9 cellular contexts compared by ENCODE assay signal in the genomic region with DNA sequence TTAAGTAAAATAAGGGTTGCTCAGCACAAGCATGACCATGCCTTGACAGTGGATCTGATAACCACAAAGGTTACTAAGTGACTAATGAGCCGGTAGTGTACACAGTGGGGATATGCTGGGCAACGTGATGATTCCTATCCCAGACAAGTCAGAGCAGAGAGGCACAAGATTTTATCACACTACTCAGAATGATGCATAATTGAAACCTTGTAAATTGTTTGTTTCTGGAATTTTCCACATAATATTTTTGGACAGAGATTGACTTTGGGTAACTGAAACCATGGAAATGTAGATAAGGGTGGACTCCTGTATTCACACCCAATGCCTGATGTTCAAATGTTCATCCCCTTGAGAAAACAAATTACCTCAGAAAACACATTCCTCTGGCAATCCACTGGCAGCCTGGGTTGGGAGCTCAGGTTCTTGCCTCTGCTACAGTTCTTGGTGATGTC. TPM values are rescaled to one million over a fixed set of nuclear protein-coding genes. Genes with fewer than 3 reads are reported as not detected.
DNase-seq lines count a peak whose midpoint lies in the region; ATAC-seq, FAIRE-seq and TF ChIP-seq lines count a peak whose summit lies in the region.
"Had no signal": no experiment of that assay in that cellular context is flagged by ENCODE, and none has a peak within 500 bp of the region (broad histone marks: within the 10 kb centered on the region; RNA-seq: fewer than 3 reads in every experiment).

No MANE protein-coding gene starts in this region.

- intact Hi-C loops in GM12878 (cut with micrococcal nuclease; ENCODE audit: unreplicated experiment), result no loop called here
- intact Hi-C loops in esophagus muscularis mucosa (cut with DNase I), result no loop called here

- H3K27me3 ChIP-seq in GM12878 (replicated peaks in 1 of 2; ENCODE audit: control insufficient read depth in 2 of 2, insufficient read depth in 2 of 2, low read length in 1 of 2) (no peaks in the 10 kb centered on the region), esophagus muscularis mucosa (no peaks in the 10 kb centered on the region)
- H3K27me3 ChIP-seq: right lobe of liver had no signal

- in situ Hi-C loops in GM12878 (cut with MboI), result no loop called here

- H2AFZ ChIP-seq in GM12878 (ENCODE audit: control insufficient read depth, low read depth, low read length), result no peak overlapping the region

- no peaks in the 10 kb centered on the region for H3K9me3 Mint-ChIP-seq in stimulated activated effector memory CD8-positive, alpha-beta T cell treated with anti-CD3 and anti-CD28 coated beads, Interleukin-12 subunit alpha, Interleukin-12 subunit beta, amount 100 ng/mL, for 72 hours
- H3K9me3 Mint-ChIP-seq in WTC11, result no peaks in the 10 kb centered on the region

- no TSS peak for BruUV-seq in GM12878 (replicated peaks; lab: Mats Ljungman, UMichigan)

- no peak for TF ChIP-seq POLR2A in GM12878 (IDR thresholded peaks at IDR 0.05; ENCODE audit: low read depth, low read length)
- no peak for TF ChIP-seq POLR2A in esophagus muscularis mucosa (IDR thresholded peaks at IDR 0.05; ENCODE audit: low read depth)

- no peak overlapping the region for H3K4me3 Mint-ChIP-seq in stimulated activated effector memory CD8-positive, alpha-beta T cell treated with anti-CD3 and anti-CD28 coated beads, Interleukin-12 subunit alpha, Interleukin-12 subunit beta, amount 100 ng/mL, for 72 hours
- H3K4me3 Mint-ChIP-seq in WTC11, result no peak overlapping the region

- FAIRE-seq in GM12878 (lab: Jason Lieb, UNC), result no peak

- H3K27ac ChIP-seq in GM12878 (ENCODE audit: control insufficient read depth, insufficient read depth), result no peak overlapping the region
- H3K27ac ChIP-seq in esophagus muscularis mucosa (replicated peaks in 1 of 4), result no peak overlapping the region
- H3K27ac ChIP-seq: right lobe of liver had no signal

- H3K9me3 ChIP-seq in GM12878 (replicated peaks; ENCODE audit: control insufficient read depth, insufficient read depth, low read length) (no peaks in the 10 kb centered on the region), esophagus muscularis mucosa (no peaks in the 10 kb centered on the region)
- H3K9me3 ChIP-seq: right lobe of liver had no signal

- no peak for TF ChIP-seq EP300 in GM12878 (IDR thresholded peaks at IDR 0.05; ENCODE audit: borderline replicate concordance in 1 of 2, control insufficient read depth in 1 of 2, low read depth in 2 of 2, low read length in 2 of 2)
- TF ChIP-seq EP300 in esophagus muscularis mucosa (IDR thresholded peaks at IDR 0.05), result no peak

- H3K27ac Mint-ChIP-seq in stimulated activated effector memory CD8-positive, alpha-beta T cell treated with anti-CD3 and anti-CD28 coated beads, Interleukin-12 subunit alpha, Interleukin-12 subunit beta, amount 100 ng/mL, for 72 hours, result no peak overlapping the region
- H3K27ac Mint-ChIP-seq in WTC11, result no peak overlapping the region

- DNase-seq in stimulated activated CD4-positive, alpha-beta T cell treated with anti-CD3 and anti-CD28 coated beads, Interleukin-1b, Interleukin-23, amount 100 ng/mL, for 48 hours, result peak; percentile 24
- DNase-seq in stimulated activated CD4-positive, alpha-beta T cell treated with anti-CD3 and anti-CD28 coated beads, Interleukin-2, amount 100 ng/mL, for 48 hours, result no peak
- DNase-seq in GM12878 (ENCODE audit: low read depth, low spot score) (no peak), KG1 (lab: John Stamatoyannopoulos, UW) (no peak), esophagus muscularis mucosa (ENCODE audit: extremely low spot score) (no peak), WTC11 (ENCODE audit: low spot score) (no peak)
- DNase-seq in stimulated activated effector memory CD8-positive, alpha-beta T cell treated with anti-CD3 and anti-CD28 coated beads, Interleukin-12 subunit alpha, Interleukin-12 subunit beta, amount 100 ng/mL, for 72 hours (ENCODE audit: low spot score in 2 of 2), result no peak
- DNase-seq: right lobe of liver had no signal

- no peaks in the 10 kb centered on the region for H3K36me3 Mint-ChIP-seq in stimulated activated effector memory CD8-positive, alpha-beta T cell treated with anti-CD3 and anti-CD28 coated beads, Interleukin-12 subunit alpha, Interleukin-12 subunit beta, amount 100 ng/mL, for 72 hours
- H3K36me3 Mint-ChIP-seq in WTC11, result no peaks in the 10 kb centered on the region

- H3K4me1 Mint-ChIP-seq in stimulated activated effector memory CD8-positive, alpha-beta T cell treated with anti-CD3 and anti-CD28 coated beads, Interleukin-12 subunit alpha, Interleukin-12 subunit beta, amount 100 ng/mL, for 72 hours, result peaks cover 6% of the 10 kb centered on the region
- H3K4me1 Mint-ChIP-seq in WTC11, result peaks cover 13% of the 10 kb centered on the region

- no peaks in the 10 kb centered on the region for H3K79me2 ChIP-seq in GM12878 (ENCODE audit: control insufficient read depth, insufficient read depth, low read length)

- H3K27me3 Mint-ChIP-seq in WTC11 (ENCODE audit: low read depth), result no peaks in the 10 kb centered on the region

- H3K36me3 ChIP-seq in GM12878 (ENCODE audit: control insufficient read depth in 2 of 2, insufficient read depth in 2 of 2, low read length in 1 of 2) (no peaks in the 10 kb centered on the region), esophagus muscularis mucosa (no peaks in the 10 kb centered on the region)
- H3K36me3 ChIP-seq: right lobe of liver had no signal

- no peak overlapping the region for H3K9ac ChIP-seq in GM12878 (ENCODE audit: control insufficient read depth, insufficient read depth, low read length)

- H3K4me3 ChIP-seq in GM12878, result no peak overlapping the region
- no peak overlapping the region for H3K4me3 ChIP-seq in esophagus muscularis mucosa
- H3K4me3 ChIP-seq: right lobe of liver had no signal

- peak; percentile 99 for ATAC-seq in HG03139 (IDR thresholded peaks at IDR 0.05; ENCODE audit: unreplicated experiment)
- peak; percentile 99 for ATAC-seq in GM12878
- peak; percentile 100 for ATAC-seq in stimulated activated effector memory CD8-positive, alpha-beta T cell treated with anti-CD3 and anti-CD28 coated beads, Interleukin-12 subunit alpha, Interleukin-12 subunit beta, amount 100 ng/mL, for 72 hours
- ATAC-seq in WTC11, result no peak

- POLR2A ChIA-PET in GM12878 (lab: Charles Lee), result no interaction called here
- POLR2A ChIA-PET in WTC11 (lab: Charles Lee), result no interaction called here

- SMC1A ChIA-PET in GM12878 (lab: Charles Lee; ENCODE audit: uncharacterized antibody, unreplicated experiment), result no interaction called here

- H3K4me1 ChIP-seq in GM12878 (ENCODE audit: control insufficient read depth, insufficient read depth, low read length) (no peaks in the 10 kb centered on the region), esophagus muscularis mucosa (peaks cover 0 to 6% (median 0%) of the 10 kb centered on the region in 4 donors)
- H3K4me1 ChIP-seq: right lobe of liver had no signal

- 56% methylated on average over 2 of the region's 2 CpGs for WGBS in GM12878 (ENCODE audit: insufficient coverage, insufficient replicate concordance, low lambda C conversion rate, missing lambda C conversion rate)
- 46% methylated on average over 2 of the region's 2 CpGs for WGBS in esophagus muscularis mucosa

- RAD21 ChIA-PET in GM12878 (lab: Charles Lee; ENCODE audit: unreplicated experiment), result interaction anchor here (0.6 kb wide), 1 partner anchor 18 kb away, joined by 3 read pairs; no protein-coding TSS in a partner anchor

- TF ChIP-seq RAD21 in GM12878 (IDR thresholded peaks at IDR 0.05; ENCODE audit: insufficient read depth, low read depth, low read length), result no peak

- CTCF ChIA-PET in GM12878 (lab: Yijun Ruan, JAX), result interaction anchor here (0.6 to 1.0 kb wide), 2 partner anchors 11 to 163 kb away, joined by 3 read pairs; no protein-coding TSS in a partner anchor
- CTCF ChIA-PET in WTC11 (lab: Charles Lee), result no interaction called here

- H3K4me2 ChIP-seq in GM12878 (ENCODE audit: control insufficient read depth, insufficient read depth), result no peak overlapping the region

- TF ChIP-seq CTCF in GM12878 (IDR thresholded peaks at IDR 0.05 in 2 of 3, conservative IDR thresholded peaks at IDR 0.05 in 1 of 3; ENCODE audit: control insufficient read depth in 2 of 3, extremely low read depth in 1 of 3, insufficient read depth in 1 of 3, low read depth in 3 of 3, low read length in 3 of 3) (no peak), esophagus muscularis mucosa (IDR thresholded peaks at IDR 0.05) (no peak), WTC11 (IDR thresholded peaks at IDR 0.05) (no peak)

- H4K20me1 ChIP-seq in GM12878 (ENCODE audit: control insufficient read depth, insufficient read depth), result no peaks in the 10 kb centered on the region

RNA-seq across cellular contexts. Expression of a gene that starts 16.2 kb away (rescaled TPM):
- 200 and 221 TPM in 2 replicates for total RNA-seq in GM12878 (2013; cell fraction: nucleolus; rRNA removed)
- total RNA-seq in GM12878 (2014; rRNA removed), result 57.4 and 63.4 TPM in 2 replicates
- 63.2 and 64.9 TPM in 2 replicates for total RNA-seq in GM12878 (2014; rRNA removed; fragmentation: Illumina TruSeq; extraction: Trizol)
- total RNA-seq in GM12878 (2021), result 85.8 and 89.6 TPM in 2 replicates
- 29.9 TPM for polyA plus RNA-seq in GM12878 (2011; ENCODE audit: low read depth)
- 76.2 and 90.7 TPM in 2 replicates for polyA plus RNA-seq in GM12878 (2011; rRNA removed)
- 79.7 and 104 TPM in 2 replicates for polyA plus RNA-seq in GM12878 (2011; cell fraction: cytosol; rRNA removed)
- 118 and 121 TPM in 2 replicates for polyA plus RNA-seq in GM12878 (2011; cell fraction: nucleus; rRNA removed)
- polyA plus RNA-seq in GM12878 (2012), result 36.7 and 41.1 TPM in 2 replicates
- 76.6 and 98.1 TPM in 2 replicates for polyA plus RNA-seq in GM12878 (2014; fragmentation: Illumina TruSeq; extraction: Trizol)
- 1 to 10 TPM; 6.9 to 9.0 TPM for polyA plus RNA-seq in GM12878 (2014; fragmentation: Nextera tagmentation; extraction: Ambion mirVana)
- polyA plus RNA-seq in GM12878 (2014; rRNA removed), result 47.4 and 47.9 TPM in 2 replicates
- polyA plus RNA-seq in GM12878 (2016; fragmentation: Nextera tagmentation; extraction: Ambion mirVana), result 10 to 100 TPM; 45.5 to 53.3 TPM
- 131 and 370 TPM in 2 replicates for polyA minus RNA-seq in GM12878 (2011; rRNA and poly(A)+ RNA removed)
- 30.1 and 34.2 TPM in 2 replicates for polyA minus RNA-seq in GM12878 (2011; cell fraction: cytosol; rRNA and poly(A)+ RNA removed)
- polyA minus RNA-seq in GM12878 (2011; cell fraction: nucleus; rRNA and poly(A)+ RNA removed), result 43.2 and 78.0 TPM in 2 replicates
- total RNA-seq in esophagus muscularis mucosa, result 10 to 100 TPM; 22.8 to 37.8 (median 25.5) TPM
- 10.6 to 13.9 TPM (median 11.7 TPM) in 3 replicates for total RNA-seq in WTC11 (2021)

RNA-seq across cellular contexts. Expression of a gene that starts 52.4 kb away (rescaled TPM):
- 386 and 388 TPM in 2 replicates for total RNA-seq in GM12878 (2013; cell fraction: nucleolus; rRNA removed)
- 12.0 and 16.5 TPM in 2 replicates for total RNA-seq in GM12878 (2014; rRNA removed)
- total RNA-seq in GM12878 (2014; rRNA removed; fragmentation: Illumina TruSeq; extraction: Trizol), result 17.8 and 19.4 TPM in 2 replicates
- total RNA-seq in GM12878 (2021), result 11.2 and 12.3 TPM in 2 replicates
- polyA plus RNA-seq in GM12878 (2011; ENCODE audit: low read depth), result 5.1 TPM
- polyA plus RNA-seq in GM12878 (2011; rRNA removed), result 28.7 and 35.5 TPM in 2 replicates
- polyA plus RNA-seq in GM12878 (2011; cell fraction: cytosol; rRNA removed), result 11.2 and 12.6 TPM in 2 replicates
- 38.6 and 38.7 TPM in 2 replicates for polyA plus RNA-seq in GM12878 (2011; cell fraction: nucleus; rRNA removed)
- polyA plus RNA-seq in GM12878 (2012), result 7.5 and 7.9 TPM in 2 replicates
- polyA plus RNA-seq in GM12878 (2014; fragmentation: Illumina TruSeq; extraction: Trizol), result 11.5 and 16.0 TPM in 2 replicates
- polyA plus RNA-seq in GM12878 (2014; fragmentation: Nextera tagmentation; extraction: Ambion mirVana), result 1 to 10 TPM; 4.0 to 4.3 TPM
- 7.7 and 12.6 TPM in 2 replicates for polyA plus RNA-seq in GM12878 (2014; rRNA removed)
- polyA plus RNA-seq in GM12878 (2016; fragmentation: Nextera tagmentation; extraction: Ambion mirVana), result 1 to 10 TPM; 7.6 to 9.5 TPM
- polyA minus RNA-seq in GM12878 (2011; rRNA and poly(A)+ RNA removed), result 56.5 and 63.2 TPM in 2 replicates
- polyA minus RNA-seq in GM12878 (2011; cell fraction: cytosol; rRNA and poly(A)+ RNA removed), result 12.3 and 12.4 TPM in 2 replicates
- 89.2 and 126 TPM in 2 replicates for polyA minus RNA-seq in GM12878 (2011; cell fraction: nucleus; rRNA and poly(A)+ RNA removed)
- 10 to 100 TPM in 1 of 4 donors, 1 to 10 TPM in 3; 6.6 to 12.3 (median 7.3) TPM for total RNA-seq in esophagus muscularis mucosa
- 0.13 to 0.41 TPM (median 0.21 TPM) in 3 replicates for total RNA-seq in WTC11 (2021)
